25 cellular contexts compared by ENCODE assay signal in genomic region chr15:96121521-96121920, GRCh38.
DNase-seq lines count a peak whose midpoint lies in the region; ATAC-seq, FAIRE-seq and TF ChIP-seq lines count a peak whose summit lies in the region.
"Had no signal": no experiment of that assay in that cellular context is flagged by ENCODE, and none has a peak within 500 bp of the region (broad histone marks: within the 10 kb centered on the region; RNA-seq: fewer than 3 reads in every experiment).

No MANE protein-coding gene starts in this region.

- no peaks in the 10 kb centered on the region for H3K36me3 Mint-ChIP-seq in mesothelial cell of epicardium
- H3K36me3 Mint-ChIP-seq: stimulated activated naive B cell treated with anti-CD40 and anti-IgM and Interleukin-4, amounts not matched to agents 10 μg/mL and 1 μg/mL and 100 μg/mL, for 72 hours had no signal

- peaks cover 61% of the 10 kb centered on the region for H3K4me1 Mint-ChIP-seq in mesothelial cell of epicardium
- H3K4me1 Mint-ChIP-seq: activated B cell treated with CpG ODN at 0.5 μM for 24 hours; B cell; stimulated activated naive B cell treated with anti-CD40 and anti-IgM and Interleukin-4, amounts not matched to agents 10 μg/mL and 1 μg/mL and 100 μg/mL, for 72 hours had no signal

- DNase-seq in HCT116 (ENCODE audit: low read depth, low spot score) (no peak), esophagus muscularis mucosa (ENCODE audit: extremely low spot score) (peak; percentile 45), mesothelial cell of epicardium (ENCODE audit: low spot score in 2 of 2, unreplicated experiment in 2 of 2) (no peak), psoas muscle (no peak), GM13976 (ENCODE audit: low spot score) (no peak), RCC 7860 (ENCODE audit: low spot score) (no peak)
- DNase-seq: activated B cell treated with CpG ODN at 0.5 μM for 24 hours; activated CD8-positive, alpha-beta memory T cell treated with anti-CD3 and anti-CD28 coated beads, Interleukin-2, amount 50 U/mL, for 4 hours; activated naive CD4-positive, alpha-beta T cell treated with anti-CD3 and anti-CD28 coated beads, Interleukin-2, amount 50 U/mL, for 16 hours; effector CD4-positive, alpha-beta T cell; GDM1; heart left ventricle; Karpas-422; NCI-H1694; NCI-H2171; NCI-H510A treated with DMSO at 0.1 percent for 48 hours; SIG-M5; spleen; stimulated activated CD4-positive, alpha-beta T cell treated with anti-CD3 and anti-CD28 coated beads, Interleukin-4, amount 100 ng/mL, for 1 hour; stimulated activated naive B cell treated with anti-CD40 and anti-IgM and Interleukin-4, amounts not matched to agents 10 μg/mL and 1 μg/mL and 100 μg/mL, for 72 hours had no signal

- TF ChIP-seq EP300 in esophagus muscularis mucosa (IDR thresholded peaks at IDR 0.05) = no peak

- H3K4me1 ChIP-seq in HCT116 (ENCODE audit: control insufficient read depth in 1 of 2, insufficient read depth in 2 of 2, low read length in 2 of 2) (peaks cover 18 to 65% of the 10 kb centered on the region in 2 experiments), esophagus muscularis mucosa (no peaks in the 10 kb centered on the region), psoas muscle (no peaks in the 10 kb centered on the region)
- H3K4me1 ChIP-seq: heart left ventricle, spleen, testis had no signal

- H3K9ac ChIP-seq in HCT116 (ENCODE audit: low read length) = no peak overlapping the region

- TF ChIP-seq POLR2A in HCT116 (IDR thresholded peaks at IDR 0.05; ENCODE audit: borderline replicate concordance, extremely low read depth, insufficient read depth, insufficient read length) = no peak
- no peak for TF ChIP-seq POLR2A in esophagus muscularis mucosa (IDR thresholded peaks at IDR 0.05; ENCODE audit: low read depth)

- no peaks in the 10 kb centered on the region for H4K20me1 ChIP-seq in HCT116 (ENCODE audit: insufficient read depth)

- no peak overlapping the region for H3K4me3 Mint-ChIP-seq in mesothelial cell of epicardium
- H3K4me3 Mint-ChIP-seq: activated B cell treated with CpG ODN at 0.5 μM for 24 hours; B cell; stimulated activated naive B cell treated with anti-CD40 and anti-IgM and Interleukin-4, amounts not matched to agents 10 μg/mL and 1 μg/mL and 100 μg/mL, for 72 hours had no signal

- no peaks in the 10 kb centered on the region for H3K79me2 ChIP-seq in HCT116 (ENCODE audit: insufficient read depth, low read length)

- H3K9me3 Mint-ChIP-seq in mesothelial cell of epicardium = no peaks in the 10 kb centered on the region
- H3K9me3 Mint-ChIP-seq: activated B cell treated with CpG ODN at 0.5 μM for 24 hours had no signal

- RAD21 ChIA-PET in HCT116 (lab: Charles Lee; ENCODE audit: low non-redundant PET in 1 of 2, low total read pairs in 2 of 2, uncharacterized antibody in 2 of 2, unreplicated experiment in 2 of 2) = no interaction called here

- no peak for ATAC-seq in HCT116
- no peak for ATAC-seq in psoas muscle
- ATAC-seq in HG03135 (IDR thresholded peaks at IDR 0.05; ENCODE audit: unreplicated experiment) = no peak
- ATAC-seq: heart left ventricle; stimulated activated naive B cell treated with anti-CD40 and anti-IgM and Interleukin-4, amounts not matched to agents 10 μg/mL and 1 μg/mL and 100 μg/mL, for 72 hours had no signal

- H3K27ac ChIP-seq in HCT116 (ENCODE audit: low read depth, low read length) (no peak overlapping the region), esophagus muscularis mucosa (replicated peaks in 1 of 4) (no peak overlapping the region), psoas muscle (no peak overlapping the region)
- H3K27ac ChIP-seq: ascending aorta, heart left ventricle, neutrophil, spleen, testis had no signal

- TF ChIP-seq CTCF in HCT116 (IDR thresholded peaks at IDR 0.05 in 2 of 3, conservative IDR thresholded peaks at IDR 0.05 in 1 of 3; ENCODE audit: borderline replicate concordance in 1 of 3, insufficient read depth in 1 of 3, low read depth in 2 of 3, low read length in 2 of 3) (no peak), esophagus muscularis mucosa (IDR thresholded peaks at IDR 0.05) (no peak), mesothelial cell of epicardium (IDR thresholded peaks at IDR 0.05; ENCODE audit: unreplicated experiment) (no peak), psoas muscle (IDR thresholded peaks at IDR 0.05) (no peak), GM13976 (IDR thresholded peaks at IDR 0.05; ENCODE audit: borderline replicate concordance, control extremely low read depth, extremely low read depth, insufficient read depth, missing control alignments) (no peak)

- H3K9me3 ChIP-seq in HCT116 (ENCODE audit: control insufficient read depth in 1 of 2, insufficient read depth in 1 of 2, low read depth in 1 of 2, low read length in 2 of 2) (no peaks in the 10 kb centered on the region), esophagus muscularis mucosa (no peaks in the 10 kb centered on the region), psoas muscle (no peaks in the 10 kb centered on the region)
- H3K9me3 ChIP-seq: ascending aorta, heart left ventricle, neutrophil, spleen, testis had no signal

- no peaks in the 10 kb centered on the region for H3K27me3 Mint-ChIP-seq in mesothelial cell of epicardium (ENCODE audit: low read depth)
- H3K27me3 Mint-ChIP-seq: activated B cell treated with CpG ODN at 0.5 μM for 24 hours; B cell; stimulated activated naive B cell treated with anti-CD40 and anti-IgM and Interleukin-4, amounts not matched to agents 10 μg/mL and 1 μg/mL and 100 μg/mL, for 72 hours had no signal

- H3K4me2 ChIP-seq in HCT116 (ENCODE audit: low read length) = peak overlapping the region; percentile 42

- intact Hi-C loops in HCT116 (cut with micrococcal nuclease) = no loop called here
- intact Hi-C loops in esophagus muscularis mucosa (cut with DNase I) = no loop called here
- intact Hi-C loops in psoas muscle (cut with DNase I) = no loop called here

- TF ChIP-seq RAD21 in HCT116 (IDR thresholded peaks at IDR 0.05; ENCODE audit: low read depth) = no peak

- no TSS peak for BruUV-seq in HCT116 (replicated peaks; lab: Mats Ljungman, UMichigan)

- in situ Hi-C loops in GM13976 (cut with MboI; ENCODE audit: low sequenced_read_pairs, unreplicated experiment) = no loop called here

- H3K27me3 ChIP-seq in HCT116 (ENCODE audit: insufficient read depth, low read length) = no peaks in the 10 kb centered on the region
- no peaks in the 10 kb centered on the region for H3K27me3 ChIP-seq in esophagus muscularis mucosa
- H3K27me3 ChIP-seq in psoas muscle (ENCODE audit: insufficient read depth in 3 of 3, low read length in 2 of 3) = no peaks in the 10 kb centered on the region
- H3K27me3 ChIP-seq: ascending aorta, heart left ventricle, neutrophil, spleen, testis had no signal

- H3K27ac Mint-ChIP-seq in mesothelial cell of epicardium = peak overlapping the region; percentile 73
- H3K27ac Mint-ChIP-seq: activated B cell treated with CpG ODN at 0.5 μM for 24 hours; B cell; stimulated activated naive B cell treated with anti-CD40 and anti-IgM and Interleukin-4, amounts not matched to agents 10 μg/mL and 1 μg/mL and 100 μg/mL, for 72 hours had no signal

- POLR2A ChIA-PET in HCT116 (lab: Charles Lee) = no interaction called here

- H2AFZ ChIP-seq in HCT116 (ENCODE audit: low read depth, low read length, poor library complexity, severe bottlenecking) = peak overlapping the region; percentile 52

- CTCF ChIA-PET in HCT116 (lab: Charles Lee) = no interaction called here

- H3K36me3 ChIP-seq in HCT116 (ENCODE audit: control insufficient read depth in 1 of 2, insufficient read depth in 2 of 2, low read length in 2 of 2) (no peaks in the 10 kb centered on the region), esophagus muscularis mucosa (no peaks in the 10 kb centered on the region), psoas muscle (ENCODE audit: insufficient read depth in 1 of 2, low read depth in 1 of 2) (no peaks in the 10 kb centered on the region)
- H3K36me3 ChIP-seq: ascending aorta, heart left ventricle, neutrophil, spleen had no signal

- H3K9me2 ChIP-seq in HCT116 (ENCODE audit: insufficient read depth) = no peaks in the 10 kb centered on the region

- H3K4me3 ChIP-seq in HCT116 (replicated peaks in 1 of 2; ENCODE audit: low read depth in 1 of 2, low read length in 2 of 2) = no peak overlapping the region
- H3K4me3 ChIP-seq in esophagus muscularis mucosa = no peak overlapping the region
- H3K4me3 ChIP-seq in psoas muscle = no peak overlapping the region
- H3K4me3 ChIP-seq: ascending aorta, heart left ventricle, spleen, testis had no signal

- 86% methylated on average over 4 of the region's 4 CpGs for WGBS in esophagus muscularis mucosa
- 81 to 90% (median 82%) methylated on average over 4 of the region's 4 CpGs for WGBS in psoas muscle, 3 donors

- FAIRE-seq in RCC 7860 (lab: Jason Lieb, UNC) = no peak

TF ChIP-seq in HCT116, 20 proteins besides CTCF, POLR2A, EP300 and RAD21 (continues in another document):
- TF ChIP-seq SIN3A (IDR thresholded peaks at IDR 0.05; ENCODE audit: low read depth) (no peak), POLR2AphosphoS5 (IDR thresholded peaks at IDR 0.05; ENCODE audit: low read depth, low read length) (no peak), ZFX (IDR thresholded peaks at IDR 0.05) (no peak), EZH2 (IDR thresholded peaks at IDR 0.05) (no peak), EGR1 (IDR thresholded peaks at IDR 0.05; ENCODE audit: low read depth) (no peak), SRF (IDR thresholded peaks at IDR 0.05; ENCODE audit: low read depth) (no peak), TCF7L2 (IDR thresholded peaks at IDR 0.05; ENCODE audit: borderline replicate concordance, extremely low read depth, insufficient read depth, insufficient read length) (no peak), JUND (IDR thresholded peaks at IDR 0.05) (no peak), FOSL1 (IDR thresholded peaks at IDR 0.05; ENCODE audit: low read depth) (no peak), SP1 (IDR thresholded peaks at IDR 0.05; ENCODE audit: low read depth) (no peak), ELF1 (IDR thresholded peaks at IDR 0.05; ENCODE audit: borderline replicate concordance, low read depth) (no peak)
- TF ChIP-seq, protein P1, sequence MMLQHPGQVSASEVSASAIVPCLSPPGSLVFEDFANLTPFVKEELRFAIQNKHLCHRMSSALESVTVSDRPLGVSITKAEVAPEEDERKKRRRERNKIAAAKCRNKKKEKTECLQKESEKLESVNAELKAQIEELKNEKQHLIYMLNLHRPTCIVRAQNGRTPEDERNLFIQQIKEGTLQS (IDR thresholded peaks at IDR 0.05) = no peak
